ENCODE assay signal across 1 cellular context in the genomic region with DNA sequence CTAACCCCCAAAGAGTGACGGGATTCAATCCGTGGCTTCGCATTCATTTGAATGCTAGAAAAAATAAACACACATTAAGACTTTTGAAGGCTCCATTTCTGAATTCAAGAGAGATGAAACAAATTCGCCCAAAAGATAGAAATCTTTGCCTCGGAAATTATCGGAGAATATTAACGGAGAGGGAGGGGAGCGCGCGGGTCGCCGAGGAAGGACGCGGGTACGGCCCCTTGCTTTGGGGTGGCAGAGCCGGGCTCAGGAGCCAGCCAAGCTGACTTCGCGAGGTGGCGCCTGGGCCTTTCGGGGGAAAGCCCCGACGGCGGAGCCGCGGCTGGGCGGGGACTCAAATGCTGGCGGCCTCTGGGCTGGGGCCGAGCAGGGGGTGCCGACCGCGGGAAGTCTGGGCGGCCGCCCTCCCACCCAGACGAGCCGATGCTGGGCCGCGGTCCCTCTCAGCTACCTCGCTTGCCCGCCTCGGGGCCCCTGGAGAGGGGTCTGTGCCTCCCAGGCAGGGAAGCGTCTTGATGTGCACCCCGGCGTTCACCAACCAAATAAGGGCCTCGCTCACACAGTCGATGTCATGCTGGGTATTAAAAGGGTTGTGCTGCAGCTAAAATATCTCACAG.
A peak's percentile ranks its signal among the peaks of the same experiment; 100 is the strongest.
TF ChIP-seq lines count a peak whose summit lies in the region.

No MANE protein-coding gene starts in this region.

TF ChIP-seq in HepG2, 621 proteins besides CTCF, POLR2A, EP300 and RAD21 (continued from another document):
- TF ChIP-seq, protein P1, sequence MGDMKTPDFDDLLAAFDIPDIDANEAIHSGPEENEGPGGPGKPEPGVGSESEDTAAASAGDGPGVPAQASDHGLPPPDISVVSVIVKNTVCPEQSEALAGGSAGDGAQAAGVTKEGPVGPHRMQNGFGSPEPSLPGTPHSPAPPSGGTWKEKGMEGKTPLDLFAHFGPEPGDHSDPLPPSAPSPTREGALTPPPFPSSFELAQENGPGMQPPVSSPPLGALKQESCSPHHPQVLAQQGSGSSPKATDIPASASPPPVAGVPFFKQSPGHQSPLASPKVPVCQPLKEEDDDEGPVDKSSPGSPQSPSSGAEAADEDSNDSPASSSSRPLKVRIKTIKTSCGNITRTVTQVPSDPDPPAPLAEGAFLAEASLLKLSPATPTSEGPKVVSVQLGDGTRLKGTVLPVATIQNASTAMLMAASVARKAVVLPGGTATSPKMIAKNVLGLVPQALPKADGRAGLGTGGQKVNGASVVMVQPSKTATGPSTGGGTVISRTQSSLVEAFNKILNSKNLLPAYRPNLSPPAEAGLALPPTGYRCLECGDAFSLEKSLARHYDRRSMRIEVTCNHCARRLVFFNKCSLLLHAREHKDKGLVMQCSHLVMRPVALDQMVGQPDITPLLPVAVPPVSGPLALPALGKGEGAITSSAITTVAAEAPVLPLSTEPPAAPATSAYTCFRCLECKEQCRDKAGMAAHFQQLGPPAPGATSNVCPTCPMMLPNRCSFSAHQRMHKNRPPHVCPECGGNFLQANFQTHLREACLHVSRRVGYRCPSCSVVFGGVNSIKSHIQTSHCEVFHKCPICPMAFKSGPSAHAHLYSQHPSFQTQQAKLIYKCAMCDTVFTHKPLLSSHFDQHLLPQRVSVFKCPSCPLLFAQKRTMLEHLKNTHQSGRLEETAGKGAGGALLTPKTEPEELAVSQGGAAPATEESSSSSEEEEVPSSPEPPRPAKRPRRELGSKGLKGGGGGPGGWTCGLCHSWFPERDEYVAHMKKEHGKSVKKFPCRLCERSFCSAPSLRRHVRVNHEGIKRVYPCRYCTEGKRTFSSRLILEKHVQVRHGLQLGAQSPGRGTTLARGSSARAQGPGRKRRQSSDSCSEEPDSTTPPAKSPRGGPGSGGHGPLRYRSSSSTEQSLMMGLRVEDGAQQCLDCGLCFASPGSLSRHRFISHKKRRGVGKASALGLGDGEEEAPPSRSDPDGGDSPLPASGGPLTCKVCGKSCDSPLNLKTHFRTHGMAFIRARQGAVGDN (CRISPR knock-in tag; IDR thresholded peaks at IDR 0.05) = peak; percentile 19; the same call in 1 of the 2 replicates
- TF ChIP-seq EZH2 (conservative IDR thresholded peaks at IDR 0.05; ENCODE audit: low read depth, low read length) (peak; percentile 21; the same call in 1 of the 2 replicates), TAF15 (IDR thresholded peaks at IDR 0.05; ENCODE audit: low read depth, low read length, poor library complexity, severe bottlenecking) (peak; percentile 36)
- TF ChIP-seq, protein P2, sequence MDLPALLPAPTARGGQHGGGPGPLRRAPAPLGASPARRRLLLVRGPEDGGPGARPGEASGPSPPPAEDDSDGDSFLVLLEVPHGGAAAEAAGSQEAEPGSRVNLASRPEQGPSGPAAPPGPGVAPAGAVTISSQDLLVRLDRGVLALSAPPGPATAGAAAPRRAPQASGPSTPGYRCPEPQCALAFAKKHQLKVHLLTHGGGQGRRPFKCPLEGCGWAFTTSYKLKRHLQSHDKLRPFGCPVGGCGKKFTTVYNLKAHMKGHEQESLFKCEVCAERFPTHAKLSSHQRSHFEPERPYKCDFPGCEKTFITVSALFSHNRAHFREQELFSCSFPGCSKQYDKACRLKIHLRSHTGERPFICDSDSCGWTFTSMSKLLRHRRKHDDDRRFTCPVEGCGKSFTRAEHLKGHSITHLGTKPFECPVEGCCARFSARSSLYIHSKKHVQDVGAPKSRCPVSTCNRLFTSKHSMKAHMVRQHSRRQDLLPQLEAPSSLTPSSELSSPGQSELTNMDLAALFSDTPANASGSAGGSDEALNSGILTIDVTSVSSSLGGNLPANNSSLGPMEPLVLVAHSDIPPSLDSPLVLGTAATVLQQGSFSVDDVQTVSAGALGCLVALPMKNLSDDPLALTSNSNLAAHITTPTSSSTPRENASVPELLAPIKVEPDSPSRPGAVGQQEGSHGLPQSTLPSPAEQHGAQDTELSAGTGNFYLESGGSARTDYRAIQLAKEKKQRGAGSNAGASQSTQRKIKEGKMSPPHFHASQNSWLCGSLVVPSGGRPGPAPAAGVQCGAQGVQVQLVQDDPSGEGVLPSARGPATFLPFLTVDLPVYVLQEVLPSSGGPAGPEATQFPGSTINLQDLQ (CRISPR knock-in tag; IDR thresholded peaks at IDR 0.05) = 0 out of 2 replicates have a peak, but pooled peaks have one; percentile 42
